In genomic region chr6:35810831-35811698, GRCh38 we compare ENCODE assay signal across 13 cellular contexts. TPM values are rescaled to one million over a fixed set of nuclear protein-coding genes. Genes with fewer than 3 reads are reported as not detected.
DNase-seq lines count a peak whose midpoint lies in the region; ATAC-seq, FAIRE-seq and TF ChIP-seq lines count a peak whose summit lies in the region.
"Had no signal": no experiment of that assay in that cellular context is flagged by ENCODE, and none has a peak within 500 bp of the region (broad histone marks: within the 10 kb centered on the region; RNA-seq: fewer than 3 reads in every experiment).

No MANE protein-coding gene starts in this region.

- no peaks in the 10 kb centered on the region for H3K9me2 ChIP-seq in PC-9 (ENCODE audit: insufficient read depth)

- H3F3A ChIP-seq in PC-9 (ENCODE audit: insufficient read depth, low read depth), result peaks cover 21% of the 10 kb centered on the region

- no peak for TF ChIP-seq POLR2A in adrenal gland (IDR thresholded peaks at IDR 0.05)

- H3K4me3 ChIP-seq in PC-9, result no peak overlapping the region; the same call in 1 of the 2 replicates
- no peak overlapping the region for H3K4me3 ChIP-seq in small intestine (ENCODE audit: low read depth in 1 of 2, low read length in 2 of 2)
- no peak overlapping the region for H3K4me3 ChIP-seq in adrenal gland
- H3K4me3 ChIP-seq: prostate gland had no signal

- TF ChIP-seq CTCF in PC-9 (conservative IDR thresholded peaks at IDR 0.05), result no peak
- TF ChIP-seq CTCF in adrenal gland (IDR thresholded peaks at IDR 0.05), result no peak

- H3K4me2 ChIP-seq in PC-9, result peak overlapping the region; percentile 67

- no peaks in the 10 kb centered on the region for H3K36me3 ChIP-seq in PC-9 (ENCODE audit: low read depth)
- no peaks in the 10 kb centered on the region for H3K36me3 ChIP-seq in small intestine (ENCODE audit: control insufficient read depth in 2 of 2, insufficient read depth in 2 of 2, low read length in 2 of 2)
- H3K36me3 ChIP-seq in adrenal gland (replicated peaks in 1 of 2), result no peaks in the 10 kb centered on the region
- H3K36me3 ChIP-seq: prostate gland had no signal

- H3K9me3 ChIP-seq in PC-9 (ENCODE audit: insufficient read depth, low read depth), result no peaks in the 10 kb centered on the region
- H3K9me3 ChIP-seq in small intestine (ENCODE audit: control insufficient read depth, low read depth), result no peaks in the 10 kb centered on the region
- no peaks in the 10 kb centered on the region for H3K9me3 ChIP-seq in adrenal gland (replicated peaks in 1 of 3)
- H3K9me3 ChIP-seq: prostate gland had no signal

- ATAC-seq in HG02870 (IDR thresholded peaks at IDR 0.05; ENCODE audit: unreplicated experiment), result no peak
- ATAC-seq: stimulated activated naive CD8-positive, alpha-beta T cell treated with anti-CD3 and anti-CD28 coated beads, Interleukin-15, amount 100 ng/mL, for 72 hours had no signal

- no peaks in the 10 kb centered on the region for H4K20me1 ChIP-seq in PC-9 (ENCODE audit: insufficient read depth)

- intact Hi-C loops in PC-9 (cut with micrococcal nuclease; ENCODE audit: unreplicated experiment) (no loop called here), adrenal gland (cut with DNase I) (no loop called here)

- peak overlapping the region; percentile 66 for H3K27ac ChIP-seq in PC-9
- H3K27ac ChIP-seq in small intestine (ENCODE audit: low read depth in 1 of 2, low read length in 1 of 2), result peak overlapping the region in 1 of 2 donors; percentile 45
- no peak overlapping the region for H3K27ac ChIP-seq in adrenal gland
- H3K27ac ChIP-seq: prostate gland had no signal

- H3K4me1 ChIP-seq in PC-9 (replicated peaks; ENCODE audit: insufficient read depth) (peaks cover 22% of the 10 kb centered on the region), small intestine (ENCODE audit: control insufficient read depth in 2 of 2, insufficient read depth in 1 of 2, low read depth in 1 of 2, low read length in 1 of 2) (no peaks in the 10 kb centered on the region), adrenal gland (replicated peaks in 1 of 2) (no peaks in the 10 kb centered on the region)
- H3K4me1 ChIP-seq: prostate gland had no signal

- WGBS in small intestine, 3 donors, result 54 to 64% (median 57%) methylated on average over 17 of the region's 17 CpGs
- WGBS in adrenal gland, 4 donors, result 65 to 69% (median 66%) methylated on average over 14 to 17 of the region's 17 CpGs

- CTCF ChIA-PET in PC-9 (lab: Charles Lee), result interaction anchor here (0.6 kb wide), 1 partner anchor 469 kb away, joined by 3 read pairs; no protein-coding TSS in a partner anchor

- H3K79me2 ChIP-seq in PC-9 (ENCODE audit: low read depth), result no peaks in the 10 kb centered on the region

- H3K27me3 ChIP-seq in PC-9 (ENCODE audit: insufficient read depth, low read depth) (no peaks in the 10 kb centered on the region), small intestine (ENCODE audit: control insufficient read depth in 2 of 2, insufficient read depth in 2 of 2, low read length in 2 of 2) (no peaks in the 10 kb centered on the region), adrenal gland (no peaks in the 10 kb centered on the region)

- peak; percentile 31 for DNase-seq in NK-92 treated with Interleukin-12 subunit alpha and Interleukin-12 subunit beta, amount 100 ng/mL, for 24 hours (lab: John Stamatoyannopoulos, UW)
- DNase-seq in NK-92 (lab: John Stamatoyannopoulos, UW; ENCODE audit: unreplicated experiment) (no peak), PC-9 (peak; percentile 55 to 99), fibroblast of gingiva (ENCODE audit: low read depth) (peak; percentile 26), small intestine (peak; percentile 55), T1000 (lab: John Stamatoyannopoulos, UW) (no peak), adrenal gland (no peak)
- DNase-seq: erythroblast; Right ventricle myocardium superior; stimulated activated naive CD8-positive, alpha-beta T cell treated with anti-CD3 and anti-CD28 coated beads, Interleukin-15, amount 100 ng/mL, for 72 hours had no signal

- no TSS peak for BruUV-seq in PC-9 (replicated peaks; lab: Mats Ljungman, UMichigan)

- no peak for FAIRE-seq in small intestine (lab: Jason Lieb, UNC)

- POLR2A ChIA-PET in PC-9 (lab: Charles Lee; ENCODE audit: unreplicated experiment), result interaction anchor here (0.6 kb wide), 2 partner anchors 11 to 301 kb away, joined by 5 to 9 read pairs; no protein-coding TSS in a partner anchor

- peak overlapping the region; percentile 40; the same call in 1 of the 2 replicates for H2AFZ ChIP-seq in PC-9

RNA-seq across cellular contexts. Expression of gene LHFPL5, which starts 5.9 kb away (rescaled TPM):
- total RNA-seq in PC-9 (2021), result 1.2 and 1.7 TPM in 2 replicates
- polyA plus RNA-seq in small intestine, result under 1 TPM in 1 of 3 donors, not detected in 2; 0.12 TPM
- under 1 TPM in 1 of 8 donors, not detected in 7; 0.14 TPM for total RNA-seq in adrenal gland
- polyA plus RNA-seq in adrenal gland, result under 1 TPM in 1 of 3 donors, not detected in 2; 0.13 TPM
- total RNA-seq: prostate gland, Right ventricle myocardium superior had no signal
- polyA plus RNA-seq: BJ had no signal

RNA-seq across cellular contexts. Expression of gene CLPS, which starts 13.9 kb away (rescaled TPM):
- total RNA-seq in PC-9 (2021) (not detected in 2 replicates), adrenal gland (1 to 10 TPM in 2 of 8 donors, under 1 TPM in 1, not detected in 5; 0.70 to 5.1 (median 4.7) TPM)
- polyA plus RNA-seq in small intestine (10 to 100 TPM in 2 of 3 donors, not detected in 1; 12.2 to 14.5 TPM), adrenal gland (1 to 10 TPM in 1 of 3 donors, not detected in 2; 1.5 TPM)
- total RNA-seq: prostate gland, Right ventricle myocardium superior had no signal
- polyA plus RNA-seq: BJ had no signal

RNA-seq across cellular contexts. Expression of gene CLPSL1, which starts 30.2 kb away (rescaled TPM):
- not detected in 2 replicates for total RNA-seq in PC-9 (2021)
- not detected for polyA plus RNA-seq in small intestine
- not detected for total RNA-seq in adrenal gland
- polyA plus RNA-seq in adrenal gland, result not detected
- total RNA-seq: prostate gland, Right ventricle myocardium superior had no signal
- polyA plus RNA-seq: BJ had no signal

RNA-seq across cellular contexts. Expression of gene CLPSL2, which starts 34.7 kb away (rescaled TPM):
- total RNA-seq in PC-9 (2021) (0.76 TPM in 1 of 2 replicates, not detected in the other), adrenal gland (not detected)
- polyA plus RNA-seq in small intestine (not detected), adrenal gland (not detected)
- total RNA-seq: prostate gland, Right ventricle myocardium superior had no signal
- polyA plus RNA-seq: BJ had no signal

Comparison
In these comparisons a context has a peak if more than half of its experiments do, and no peak if none do; other contexts are left out.
1. DNase-seq: peak in NK-92 treated with Interleukin-12 subunit alpha and Interleukin-12 subunit beta, amount 100 ng/mL, for 24 hours (single experiment), PC-9 (2 of 2), fibroblast of gingiva (single experiment) and small intestine (single experiment); none in NK-92 (single experiment), T1000 (single experiment) and adrenal gland (0 of 7).